In genomic region chr3:126773783-126774182, GRCh38 we compare ENCODE assay signal across 15 cellular contexts.
"Had no signal": no experiment of that assay in that cellular context is flagged by ENCODE, and none has a peak within 500 bp of the region (broad histone marks: within the 10 kb centered on the region; RNA-seq: fewer than 3 reads in every experiment).

No MANE protein-coding gene starts in this region.

- H3K36me3 ChIP-seq: heart left ventricle, neutrophil, right atrium auricular region, sigmoid colon, thyroid gland had no signal

- ATAC-seq: effector memory CD8-positive, alpha-beta T cell; heart left ventricle; mucosa of descending colon; naive thymus-derived CD8-positive, alpha-beta T cell had no signal

- H3K4me1 ChIP-seq: sigmoid colon, thyroid gland had no signal

- H3K9me3 ChIP-seq: mucosa of descending colon, neutrophil, right atrium auricular region, sigmoid colon, thyroid gland had no signal

- H3K27ac ChIP-seq: heart left ventricle, neutrophil, right atrium auricular region, sigmoid colon, thyroid gland had no signal

- H3K4me3 ChIP-seq: heart left ventricle, mucosa of descending colon, right atrium auricular region, sigmoid colon, smooth muscle cell, thyroid gland had no signal

- H3K27me3 ChIP-seq: heart left ventricle, neutrophil, right atrium auricular region, sigmoid colon, thyroid gland had no signal

- DNase-seq: effector memory CD8-positive, alpha-beta T cell; erythroblast; heart left ventricle; hippocampal formation; kidney glomerular epithelial cell; mucosa of descending colon; naive thymus-derived CD8-positive, alpha-beta T cell; posterior cingulate gyrus; sigmoid colon; stimulated activated CD4-positive, alpha-beta T cell treated with anti-CD3 and anti-CD28 coated beads, Interleukin-2, amount 100 ng/mL, for 48 hours; stimulated activated naive CD4-positive, alpha-beta T cell treated with Interleukin-2 at 50 U/mL for 16 hours; thyroid gland had no signal

- H3K4me2 ChIP-seq: smooth muscle cell had no signal
